In the genomic region with DNA sequence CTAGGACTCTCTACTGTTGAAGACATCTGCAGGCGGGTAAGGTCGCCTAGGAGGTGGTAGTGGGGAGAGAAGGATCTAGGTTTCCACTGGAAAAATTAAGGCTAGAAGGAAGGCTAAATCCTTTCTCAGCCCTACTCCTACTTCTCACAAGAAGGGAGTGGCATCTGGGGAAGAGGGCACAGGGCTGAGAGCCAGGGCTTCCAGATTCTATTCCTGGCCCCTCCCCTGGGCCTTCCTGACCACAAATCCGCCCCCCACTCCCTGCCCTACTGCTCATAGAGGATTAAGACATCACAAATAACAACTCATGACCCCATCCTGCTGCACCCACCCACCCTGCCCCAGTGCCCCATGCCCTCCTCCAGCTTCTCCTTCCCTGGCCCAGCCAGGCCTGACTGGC, we compare ENCODE assay signal across 11 cellular contexts. TPM values are rescaled to one million over a fixed set of nuclear protein-coding genes. Genes with fewer than 3 reads are reported as not detected.
DNase-seq lines count a peak whose midpoint lies in the region; ATAC-seq, FAIRE-seq and TF ChIP-seq lines count a peak whose summit lies in the region.
"Had no signal": no experiment of that assay in that cellular context is flagged by ENCODE, and none has a peak within 500 bp of the region (broad histone marks: within the 10 kb centered on the region; RNA-seq: fewer than 3 reads in every experiment).

No MANE protein-coding gene starts in this region.

- peaks cover 25% of the 10 kb centered on the region for H3K4me1 ChIP-seq in GM23248 (ENCODE audit: insufficient read depth)
- H3K4me1 ChIP-seq in astrocyte (ENCODE audit: insufficient read depth, low read length): peaks cover 43% of the 10 kb centered on the region
- H3K4me1 ChIP-seq in iPS-15b (ENCODE audit: control insufficient read depth, insufficient read depth, low read length): peaks cover 9% of the 10 kb centered on the region
- peaks cover 11% of the 10 kb centered on the region for H3K4me1 ChIP-seq in smooth muscle cell (ENCODE audit: low read depth)

- H3K27ac ChIP-seq in GM23248 (peak overlapping the region; percentile 77), astrocyte (ENCODE audit: low read depth, low read length) (no peak overlapping the region), smooth muscle cell (ENCODE audit: low read depth) (peak overlapping the region; percentile 94)

- no peak overlapping the region for H2AFZ ChIP-seq in GM23248
- no peak overlapping the region for H2AFZ ChIP-seq in astrocyte (ENCODE audit: low read depth, low read length)
- H2AFZ ChIP-seq in smooth muscle cell (ENCODE audit: low read depth): no peak overlapping the region

- H3K36me3 ChIP-seq in GM23248 (ENCODE audit: low read depth) (peaks cover 22% of the 10 kb centered on the region; the same call in 1 of the 2 replicates), astrocyte (ENCODE audit: insufficient read depth, low read length) (peaks cover 13% of the 10 kb centered on the region), iPS-15b (ENCODE audit: control insufficient read depth, insufficient read depth, low read length) (peaks cover 12% of the 10 kb centered on the region), smooth muscle cell (ENCODE audit: low read depth) (no peaks in the 10 kb centered on the region)

- H3K9me3 Mint-ChIP-seq in astrocyte (ENCODE audit: unreplicated experiment): no peaks in the 10 kb centered on the region
- H3K9me3 Mint-ChIP-seq: naive B cell had no signal

- H3K4me3 ChIP-seq in GM23248 (peak overlapping the region; percentile 100), astrocyte (ENCODE audit: insufficient read depth, low read depth, low read length) (peak overlapping the region; percentile 96), iPS-15b (ENCODE audit: low read depth, low read length) (peak overlapping the region; percentile 97), smooth muscle cell (peak overlapping the region; percentile 91)

- no peak for ATAC-seq in HG03045 (IDR thresholded peaks at IDR 0.05; ENCODE audit: unreplicated experiment)

- H3K79me2 ChIP-seq in GM23248 (ENCODE audit: insufficient read depth): peaks cover 54% of the 10 kb centered on the region
- H3K79me2 ChIP-seq in astrocyte (ENCODE audit: insufficient read depth, low read length): peaks cover 50% of the 10 kb centered on the region
- H3K79me2 ChIP-seq in smooth muscle cell (ENCODE audit: low read depth): peaks cover 49% of the 10 kb centered on the region

- WGBS in GM23248 (ENCODE audit: low coverage in 1 of 2, low lambda C conversion rate in 2 of 2, missing lambda C conversion rate in 2 of 2), 2 experiments: 60 to 79% methylated on average over 2 to 3 of the region's 3 CpGs
- WGBS in smooth muscle cell (ENCODE audit: low lambda C conversion rate): 41% methylated on average over 3 of the region's 3 CpGs

- no peak for FAIRE-seq in astrocyte (lab: Jason Lieb, UNC)

- H3K9ac ChIP-seq in GM23248 (peak overlapping the region; percentile 91), astrocyte (ENCODE audit: low read length) (peak overlapping the region; percentile 97), iPS-15b (ENCODE audit: low read depth, low read length) (no peak overlapping the region), smooth muscle cell (ENCODE audit: low read depth) (peak overlapping the region; percentile 94)

- H3K4me1 Mint-ChIP-seq in astrocyte (ENCODE audit: low read depth, unreplicated experiment): peaks cover 43% of the 10 kb centered on the region

- H3F3A ChIP-seq in GM23248 (ENCODE audit: insufficient read depth): peaks cover 48% of the 10 kb centered on the region
- H3F3A ChIP-seq in smooth muscle cell (ENCODE audit: low read depth): peaks cover 40% of the 10 kb centered on the region

- no peaks in the 10 kb centered on the region for H3K27me3 Mint-ChIP-seq in astrocyte (ENCODE audit: low read depth, unreplicated experiment)

- no peaks in the 10 kb centered on the region for H3K27me3 ChIP-seq in GM23248 (replicated peaks; ENCODE audit: insufficient read depth)
- no peaks in the 10 kb centered on the region for H3K27me3 ChIP-seq in astrocyte (ENCODE audit: insufficient read depth, low read length)
- H3K27me3 ChIP-seq in iPS-15b (ENCODE audit: control insufficient read depth, insufficient read depth, low read length): peaks cover 26% of the 10 kb centered on the region
- H3K27me3 ChIP-seq in smooth muscle cell (ENCODE audit: low read depth): no peaks in the 10 kb centered on the region

- peak; percentile 68 for DNase-seq in GM23248
- DNase-seq in astrocyte (ENCODE audit: low read depth): no peak
- DNase-seq in smooth muscle cell (lab: John Stamatoyannopoulos, UW; ENCODE audit: unreplicated experiment): no peak
- no peak for DNase-seq in SW480 (ENCODE audit: low spot score)
- DNase-seq in GDM1 (lab: John Stamatoyannopoulos, UW): no peak
- DNase-seq in stimulated activated CD4-positive, alpha-beta T cell treated with anti-CD3 and anti-CD28 coated beads, Interleukin-2, amount 100 ng/mL, for 48 hours: no peak
- DNase-seq: activated CD4-positive, alpha-beta T cell treated with anti-CD3 and anti-CD28 coated beads, Interleukin-2, amount 50 U/mL, for 48 hours; naive B cell; NCI-H774 had no signal

- H4K20me1 ChIP-seq in GM23248 (ENCODE audit: insufficient read depth) (no peaks in the 10 kb centered on the region), astrocyte (ENCODE audit: insufficient read depth, low read length) (peaks cover 36% of the 10 kb centered on the region), smooth muscle cell (ENCODE audit: low read depth) (peaks cover 49% of the 10 kb centered on the region)

- peak overlapping the region; percentile 99 for H3K4me3 Mint-ChIP-seq in astrocyte (ENCODE audit: unreplicated experiment)

- H3K27ac Mint-ChIP-seq in astrocyte (ENCODE audit: unreplicated experiment): no peak overlapping the region

- no peaks in the 10 kb centered on the region for H3K9me2 ChIP-seq in GM23248 (ENCODE audit: insufficient read depth)

- H3K9me3 ChIP-seq in GM23248 (ENCODE audit: low read depth) (no peaks in the 10 kb centered on the region), astrocyte (ENCODE audit: insufficient read depth, low read depth, low read length) (no peaks in the 10 kb centered on the region), iPS-15b (ENCODE audit: control insufficient read depth, insufficient read depth, low read length) (no peaks in the 10 kb centered on the region), smooth muscle cell (replicated peaks; ENCODE audit: low read depth) (no peaks in the 10 kb centered on the region)

- in situ Hi-C loops in GM23248 (cut with MboI): no loop called here

- peaks cover 13% of the 10 kb centered on the region for H3K36me3 Mint-ChIP-seq in astrocyte (ENCODE audit: low read depth, unreplicated experiment)
- H3K36me3 Mint-ChIP-seq: naive B cell had no signal

- TF ChIP-seq CTCF in astrocyte (IDR thresholded peaks at IDR 0.05; ENCODE audit: insufficient read depth, low read depth, low read length): no peak
- TF ChIP-seq CTCF in smooth muscle cell (IDR thresholded peaks at IDR 0.05; ENCODE audit: borderline replicate concordance, insufficient read depth, poor library complexity, severe bottlenecking): no peak

- H3K4me2 ChIP-seq in GM23248 (ENCODE audit: unreplicated experiment) (peak overlapping the region; percentile 96), astrocyte (ENCODE audit: low read length) (peak overlapping the region; percentile 99), smooth muscle cell (peak overlapping the region; percentile 92)

RNA-seq across cellular contexts. Expression of a gene that starts 2.5 kb away (rescaled TPM):
- total RNA-seq in GM23248 (2014; rRNA removed; shearing (Covaris generic)): 148 and 162 TPM in 2 replicates
- polyA plus RNA-seq in GM23248 (2016; fragmentation: Nextera tagmentation; extraction: Ambion mirVana) (112 and 117 TPM in 2 replicates), smooth muscle cell (340 and 343 TPM in 2 replicates)
- total RNA-seq in astrocyte (150 and 152 TPM in 2 replicates), smooth muscle cell (87.8 and 130 TPM in 2 replicates)

RNA-seq across cellular contexts. Expression of a gene that starts 40.4 kb away (rescaled TPM):
- total RNA-seq in GM23248 (2014; rRNA removed; shearing (Covaris generic)): 1,160 and 1,256 TPM in 2 replicates
- polyA plus RNA-seq in GM23248 (2016; fragmentation: Nextera tagmentation; extraction: Ambion mirVana) (510 and 529 TPM in 2 replicates), smooth muscle cell (202 and 215 TPM in 2 replicates)
- total RNA-seq in astrocyte (289 and 317 TPM in 2 replicates), smooth muscle cell (317 and 345 TPM in 2 replicates)

RNA-seq across cellular contexts. Expression of a gene that starts 45.0 kb away (rescaled TPM):
- not detected in 2 replicates for total RNA-seq in GM23248 (2014; rRNA removed; shearing (Covaris generic))
- polyA plus RNA-seq in GM23248 (2016; fragmentation: Nextera tagmentation; extraction: Ambion mirVana): 0.20 and 2.0 TPM in 2 replicates
- 3.0 and 3.2 TPM in 2 replicates for total RNA-seq in astrocyte
- total RNA-seq in smooth muscle cell: 1.7 and 1.9 TPM in 2 replicates
- 8.0 and 13.8 TPM in 2 replicates for polyA plus RNA-seq in smooth muscle cell
